ENCODE assay signal across 6 cellular contexts in genomic region chr10:80233871-80234270, GRCh38. TPM values are rescaled to one million over a fixed set of nuclear protein-coding genes. Genes with fewer than 3 reads are reported as not detected.
"Had no signal": no experiment of that assay in that cellular context is flagged by ENCODE, and none has a peak within 500 bp of the region (broad histone marks: within the 10 kb centered on the region; RNA-seq: fewer than 3 reads in every experiment).

No MANE protein-coding gene starts in this region.

RNA-seq across cellular contexts. Expression of gene MAT1A, which starts 55.6 kb away (rescaled TPM):
- total RNA-seq: stomach, subcutaneous adipose tissue, thoracic aorta, tibial nerve, urinary bladder, vagina had no signal
